ENCODE assay signal across 11 cellular contexts in the genomic region with DNA sequence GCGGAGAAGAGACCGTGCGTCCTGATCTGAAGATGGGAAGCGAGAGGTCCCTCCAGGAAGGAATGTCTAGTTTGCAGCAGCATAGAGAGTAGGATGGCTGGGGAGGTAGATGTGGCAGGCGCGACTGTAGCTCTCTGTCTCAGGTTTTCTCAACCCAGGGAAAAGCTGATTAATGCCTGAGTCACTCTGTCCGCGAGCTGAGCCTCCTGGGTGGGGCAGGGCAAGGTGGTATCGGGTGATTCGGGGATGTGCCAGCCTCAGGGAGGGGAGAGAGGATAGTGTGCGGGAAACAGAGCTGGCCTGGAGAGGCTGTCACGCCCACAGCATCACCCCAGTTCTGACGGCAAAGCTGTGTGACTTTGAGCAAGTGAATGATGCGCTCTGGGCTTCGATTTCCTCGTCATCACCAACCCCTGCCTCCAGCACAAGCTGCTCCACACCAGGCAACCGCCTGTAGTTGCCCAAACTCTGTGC. TPM values are rescaled to one million over a fixed set of nuclear protein-coding genes. Genes with fewer than 3 reads are reported as not detected.
DNase-seq lines count a peak whose midpoint lies in the region; ATAC-seq and TF ChIP-seq lines count a peak whose summit lies in the region.
"Had no signal": no experiment of that assay in that cellular context is flagged by ENCODE, and none has a peak within 500 bp of the region (broad histone marks: within the 10 kb centered on the region; RNA-seq: fewer than 3 reads in every experiment).

No MANE protein-coding gene starts in this region.

- H3K27ac ChIP-seq in A673 (ENCODE audit: low read depth, low read length, poor library complexity, severe bottlenecking), result peak overlapping the region; percentile 38
- no peak overlapping the region for H3K27ac ChIP-seq in upper lobe of left lung

- no peak for TF ChIP-seq POLR2A in upper lobe of left lung (IDR thresholded peaks at IDR 0.05)

- H3K4me3 ChIP-seq in A673 (ENCODE audit: low read depth, low read length, poor library complexity, severe bottlenecking) (no peak overlapping the region), kidney epithelial cell (ENCODE audit: low read depth, low read length) (peak overlapping the region; percentile 0), upper lobe of left lung (no peak overlapping the region)

- BruUV-seq in A673 (replicated peaks; lab: Mats Ljungman, UMichigan), result no TSS peak

- H3K27me3 ChIP-seq in A673 (replicated peaks; ENCODE audit: insufficient read depth, low read depth, low read length, poor library complexity) (no peaks in the 10 kb centered on the region), kidney epithelial cell (ENCODE audit: control insufficient read depth, insufficient read depth, low read length) (no peaks in the 10 kb centered on the region), upper lobe of left lung (no peaks in the 10 kb centered on the region)

- POLR2A ChIA-PET in A673 (lab: Charles Lee; ENCODE audit: low non-redundant PET), result interaction anchor here (0.6 kb wide), 1 partner anchor 546 kb away, joined by 9 read pairs; no protein-coding TSS in a partner anchor

- DNase-seq in A673 (ENCODE audit: low spot score) (no peak), EH (ENCODE audit: low read depth) (peak; percentile 71), T1000 (lab: John Stamatoyannopoulos, UW) (peak; percentile 57), kidney epithelial cell (ENCODE audit: low read depth) (peak; percentile 81), iPS-NIHi7 (ENCODE audit: extremely low spot score) (no peak), upper lobe of left lung (no peak), NCI-H446 treated with DMSO at 0.1 percent for 48 hours (lab: John Stamatoyannopoulos, UW) (no peak)
- DNase-seq: occipital lobe had no signal

- H3K9me3 ChIP-seq in A673 (ENCODE audit: low read depth, low read length, poor library complexity, severe bottlenecking) (peaks cover 12% of the 10 kb centered on the region), upper lobe of left lung (peaks cover 0 to 10% (median 4%) of the 10 kb centered on the region in 4 donors)

- ATAC-seq in HG02981 (IDR thresholded peaks at IDR 0.05; ENCODE audit: unreplicated experiment) (no peak), upper lobe of left lung (ENCODE audit: low FRiP score in 2 of 2) (no peak)

- TF ChIP-seq CTCF in A673 (conservative IDR thresholded peaks at IDR 0.05; ENCODE audit: low read depth, low read length) (no peak), kidney epithelial cell (IDR thresholded peaks at IDR 0.05; ENCODE audit: insufficient read depth, low read length, poor library complexity, severe bottlenecking) (no peak), upper lobe of left lung (IDR thresholded peaks at IDR 0.05) (no peak)

- WGBS in upper lobe of left lung, 2 donors, result 80 to 83% methylated on average over 17 of the region's 17 CpGs

- CTCF ChIA-PET in A673 (lab: Charles Lee), result no interaction called here

- H3K4me1 ChIP-seq in A673 (ENCODE audit: insufficient read depth, low read length, poor library complexity, severe bottlenecking), result peaks cover 31% of the 10 kb centered on the region
- H3K4me1 ChIP-seq in upper lobe of left lung, result peaks cover 0 to 9% (median 5%) of the 10 kb centered on the region in 4 donors

- TF ChIP-seq EP300 in upper lobe of left lung (IDR thresholded peaks at IDR 0.05), result no peak

- intact Hi-C loops in A673 (cut with micrococcal nuclease; ENCODE audit: unreplicated experiment), result no loop called here

- H3K36me3 ChIP-seq in A673 (ENCODE audit: insufficient read depth, low read length, poor library complexity, severe bottlenecking) (no peaks in the 10 kb centered on the region), kidney epithelial cell (ENCODE audit: control insufficient read depth, insufficient read depth, low read length) (no peaks in the 10 kb centered on the region), upper lobe of left lung (no peaks in the 10 kb centered on the region)

RNA-seq across cellular contexts. Expression of a gene that starts 28.4 kb away (rescaled TPM):
- total RNA-seq in A673 (2021) (not detected in 2 replicates), kidney epithelial cell (not detected in 2 replicates), upper lobe of left lung (under 1 TPM in 1 of 6 donors, not detected in 5; 0.10 TPM)
- total RNA-seq: dermis microvascular lymphatic vessel endothelial cell, occipital lobe, urinary bladder had no signal

RNA-seq across cellular contexts. Expression of a gene that starts 46.8 kb away (rescaled TPM):
- not detected in 2 replicates for total RNA-seq in A673 (2021)
- total RNA-seq in kidney epithelial cell, result not detected in 2 replicates
- 1 to 10 TPM in 2 of 6 donors, under 1 TPM in 1, not detected in 3; 0.15 to 1.1 (median 1.0) TPM for total RNA-seq in upper lobe of left lung
- total RNA-seq: occipital lobe had no signal

Comparison
In these comparisons a context has a peak if more than half of its experiments do, and no peak if none do; other contexts are left out.
1. DNase-seq: peak in EH (single experiment), T1000 (single experiment) and kidney epithelial cell (single experiment); none in A673 (single experiment), iPS-NIHi7 (single experiment), upper lobe of left lung (0 of 2) and NCI-H446 treated with DMSO at 0.1 percent for 48 hours (single experiment).